10 cellular contexts compared by ENCODE assay signal in the genomic region with DNA sequence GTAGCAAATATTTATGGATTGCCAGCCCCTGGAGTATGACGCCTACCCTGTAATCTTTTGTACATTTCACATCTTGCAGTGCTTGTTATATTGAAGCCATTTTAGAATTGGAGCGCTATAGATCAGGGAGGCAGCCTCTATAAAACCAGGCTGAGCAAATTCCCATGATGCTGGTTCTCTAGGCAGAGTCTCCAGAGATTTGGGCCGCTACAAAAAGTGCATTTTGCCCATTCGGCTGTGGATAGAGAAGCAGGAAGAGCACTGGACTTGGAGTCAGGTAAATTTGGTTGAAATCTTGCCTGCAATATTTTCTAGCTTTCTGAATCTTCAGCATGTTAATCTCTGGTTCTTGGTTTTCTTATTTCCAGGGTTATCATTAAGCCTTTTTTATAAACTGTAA. TPM values are rescaled to one million over a fixed set of nuclear protein-coding genes. Genes with fewer than 3 reads are reported as not detected.
DNase-seq lines count a peak whose midpoint lies in the region; ATAC-seq and TF ChIP-seq lines count a peak whose summit lies in the region.
"Had no signal": no experiment of that assay in that cellular context is flagged by ENCODE, and none has a peak within 500 bp of the region (broad histone marks: within the 10 kb centered on the region; RNA-seq: fewer than 3 reads in every experiment).

No MANE protein-coding gene starts in this region.

- no peak overlapping the region for H3K56ac ChIP-seq in IMR-90 (ENCODE audit: extremely low read depth, insufficient read depth, low read length)

- no TSS peak for BruUV-seq in IMR-90 (replicated peaks; lab: Mats Ljungman, UMichigan)
- BruUV-seq in MCF 10A (replicated peaks; lab: Mats Ljungman, UMichigan) = no TSS peak

- peak overlapping the region; percentile 85 for H3K4me3 ChIP-seq in AG10803 (ENCODE audit: low read length)
- peak overlapping the region; percentile 79; the same call in 1 of the 2 replicates for H3K4me3 ChIP-seq in IMR-90 (ENCODE audit: insufficient read depth, low read depth, low read length)
- H3K4me3 ChIP-seq in muscle layer of duodenum (ENCODE audit: low read depth in 1 of 2, low read length in 2 of 2) = peak overlapping the region; percentile 87 to 96
- no peak overlapping the region for H3K4me3 ChIP-seq in lower leg skin (ENCODE audit: low read depth, poor library complexity, severe bottlenecking)

- H4K8ac ChIP-seq in IMR-90 (ENCODE audit: low read depth in 2 of 2, low read length in 2 of 2) = no peak overlapping the region

- H3K9me3 ChIP-seq in IMR-90 (ENCODE audit: control insufficient read depth, insufficient read depth, low read length) (no peaks in the 10 kb centered on the region), muscle layer of duodenum (ENCODE audit: control insufficient read depth in 1 of 2, low read length in 2 of 2) (no peaks in the 10 kb centered on the region)

- H3K27me3 ChIP-seq in IMR-90 (ENCODE audit: control insufficient read depth, insufficient read depth, low read length) = no peaks in the 10 kb centered on the region
- H3K27me3 ChIP-seq in muscle layer of duodenum (ENCODE audit: low read depth, low read length) = no peaks in the 10 kb centered on the region

- DNase-seq in AG10803 (ENCODE audit: low read depth) (no peak), IMR-90 (no peak), MCF 10A (ENCODE audit: unreplicated experiment) (no peak), lower leg skin (ENCODE audit: low spot score in 2 of 2) (no peak), iPS-NIHi7 (ENCODE audit: extremely low spot score) (no peak)
- DNase-seq: caudate nucleus, SHP77 treated with DMSO at 0.1 percent for 48 hours had no signal

- 0 out of 2 replicates have a peak overlapping the region, but pooled peaks have one; percentile 69 for H3K23ac ChIP-seq in IMR-90 (ENCODE audit: low read depth, low read length)

- no peak for TF ChIP-seq POLR2A in IMR-90 (IDR thresholded peaks at IDR 0.05; ENCODE audit: low read depth, low read length)
- no peak for TF ChIP-seq POLR2A in lower leg skin (IDR thresholded peaks at IDR 0.05)

- no peaks in the 10 kb centered on the region for H3K27me3 Mint-ChIP-seq in MCF 10A (ENCODE audit: insufficient read depth, unreplicated experiment)

- WGBS in IMR-90 (ENCODE audit: extremely low coverage in 2 of 2, insufficient read length in 1 of 2), 2 experiments = no CpG with 5 or more reads among the region's 4 CpGs
- WGBS in lower leg skin, 2 donors = 33 to 50% methylated on average over 4 of the region's 4 CpGs

- peak overlapping the region; percentile 95 for H3K4me3 Mint-ChIP-seq in MCF 10A (ENCODE audit: unreplicated experiment)

- H3K27ac Mint-ChIP-seq in MCF 10A (ENCODE audit: low read depth, unreplicated experiment) = no peak overlapping the region

- H4K20me1 ChIP-seq in IMR-90 (ENCODE audit: insufficient read depth, low read length) = peaks cover 65% of the 10 kb centered on the region

- dilution Hi-C loops in IMR-90 (cut with HindIII; ENCODE audit: low sequenced_read_pairs, unreplicated experiment) = no loop called here

- no peak overlapping the region for H4K91ac ChIP-seq in IMR-90 (ENCODE audit: insufficient read depth, low read depth, low read length)

- in situ Hi-C loops in IMR-90 (cut with MboI; ENCODE audit: low sequenced_read_pairs) = no loop called here

- ATAC-seq in IMR-90 (ENCODE audit: low read depth) (no peak), GM21447 (IDR thresholded peaks at IDR 0.05; ENCODE audit: unreplicated experiment) (no peak), HG03108 (IDR thresholded peaks at IDR 0.05; ENCODE audit: unreplicated experiment) (no peak)

- no peak for TF ChIP-seq RAD21 in IMR-90 (IDR thresholded peaks at IDR 0.05; ENCODE audit: low read length)

- no peak overlapping the region for H3K14ac ChIP-seq in IMR-90 (replicated peaks; ENCODE audit: low read depth, low read length)

- TF ChIP-seq CTCF in AG10803 (conservative IDR thresholded peaks at IDR 0.05; ENCODE audit: low read length) (no peak), IMR-90 (conservative IDR thresholded peaks at IDR 0.05; ENCODE audit: low read depth, low read length) (no peak), MCF 10A (IDR thresholded peaks at IDR 0.05; ENCODE audit: unreplicated experiment) (no peak), lower leg skin (IDR thresholded peaks at IDR 0.05) (no peak)

- H3K79me1 ChIP-seq in IMR-90 (ENCODE audit: low read depth in 1 of 2, low read length in 2 of 2) = peaks cover 0 to 17% of the 10 kb centered on the region in 2 experiments; a peak in 2 of 4 replicates

- no peak overlapping the region for H2AFZ ChIP-seq in IMR-90 (replicated peaks; ENCODE audit: low read length, poor library complexity)

- no peak overlapping the region for H2AK5ac ChIP-seq in IMR-90 (ENCODE audit: low read depth, low read length)

- peak overlapping the region; percentile 100 for H3K4me2 ChIP-seq in IMR-90 (ENCODE audit: low read depth, low read length)

- no peaks in the 10 kb centered on the region for H3K9me1 ChIP-seq in IMR-90 (ENCODE audit: insufficient read depth, low read length)

- H3K4ac ChIP-seq in IMR-90 (ENCODE audit: low read depth, low read length) = no peak overlapping the region

- H2BK15ac ChIP-seq in IMR-90 (ENCODE audit: low read depth, low read length) = no peak overlapping the region

- no peak overlapping the region; the same call in 1 of the 2 replicates for H3K9ac ChIP-seq in IMR-90 (ENCODE audit: low read depth, low read length)

- no peak overlapping the region for H2BK5ac ChIP-seq in IMR-90 (ENCODE audit: low read depth, low read length, poor library complexity, severe bottlenecking)

- no peak overlapping the region for H4K5ac ChIP-seq in IMR-90 (ENCODE audit: low read depth, low read length)

- no peak overlapping the region for H3K18ac ChIP-seq in IMR-90 (ENCODE audit: low read depth, low read length)

- H3K36me3 ChIP-seq in IMR-90 (ENCODE audit: control insufficient read depth, insufficient read depth, low read length) (no peaks in the 10 kb centered on the region; the same call in 1 of the 2 replicates), muscle layer of duodenum (ENCODE audit: control insufficient read depth in 1 of 2, insufficient read depth in 2 of 2, low read length in 2 of 2) (no peaks in the 10 kb centered on the region)

- CTCF ChIA-PET in IMR-90 (lab: Yijun Ruan, JAX) (interaction anchor here (0.7 to 1.2 kb wide), 2 partner anchors 12 to 15 kb away, joined by 3 read pairs; no protein-coding TSS in a partner anchor), MCF 10A (lab: Yijun Ruan, JAX) (interaction anchor here (0.5 to 1.2 kb wide), 7 partner anchors 15 to 208 kb away, joined by 3 to 6 read pairs (median 3); a partner anchor contains a TSS)

- intact Hi-C loops in IMR-90 (cut with micrococcal nuclease) (loop anchor here (10.0 kb wide), 1 partner anchor 673 kb away; a partner anchor contains a TSS), MCF 10A (cut with micrococcal nuclease) (loop anchor here (5.0 kb wide), 1 partner anchor 405 kb away; no protein-coding TSS in a partner anchor), lower leg skin (cut with DNase I; ENCODE audit: low total_unique reads) (no loop called here)

- H3K4me1 ChIP-seq in IMR-90 (ENCODE audit: control insufficient read depth, insufficient read depth, low read length) (peaks cover 2% of the 10 kb centered on the region), muscle layer of duodenum (ENCODE audit: control insufficient read depth in 1 of 2, insufficient read depth in 2 of 2, low read length in 2 of 2) (peaks cover 28 to 37% of the 10 kb centered on the region in 2 donors)

- H2AK9ac ChIP-seq in IMR-90 (replicated peaks; ENCODE audit: low read depth, low read length, poor library complexity) = no peak overlapping the region

- no peaks in the 10 kb centered on the region for H3K9me3 Mint-ChIP-seq in MCF 10A (ENCODE audit: unreplicated experiment)

- H2BK20ac ChIP-seq in IMR-90 (ENCODE audit: low read depth, low read length) = no peak overlapping the region

- H3K36me3 Mint-ChIP-seq in MCF 10A (ENCODE audit: insufficient read depth, unreplicated experiment) = peaks cover 18% of the 10 kb centered on the region

- POLR2A ChIA-PET in IMR-90 (lab: Charles Lee; ENCODE audit: unreplicated experiment) (no interaction called here), MCF 10A (lab: Yijun Ruan, JAX) (interaction anchor here (0.6 to 3.2 kb wide), 9 partner anchors 13 to 1239 kb away, joined by 3 to 24 read pairs (median 6); a partner anchor contains a TSS)

- H3K27ac ChIP-seq in IMR-90 (ENCODE audit: insufficient read depth, low read length) (no peak overlapping the region), muscle layer of duodenum (ENCODE audit: low read length) (no peak overlapping the region)

- H2BK120ac ChIP-seq in IMR-90 (ENCODE audit: low read depth, low read length) = no peak overlapping the region

- peaks cover 23% of the 10 kb centered on the region for H3K4me1 Mint-ChIP-seq in MCF 10A (ENCODE audit: insufficient read depth, unreplicated experiment)

TF ChIP-seq in IMR-90, 13 proteins besides CTCF, POLR2A, EP300 and RAD21:
- TF ChIP-seq MAFK (IDR thresholded peaks at IDR 0.05; ENCODE audit: low read depth, low read length) (no peak), FOS (IDR thresholded peaks at IDR 0.05; ENCODE audit: low read depth, low read length) (no peak)
TF ChIP-seq in IMR-90: peak in this region for 0.

RNA-seq across cellular contexts. Expression of a gene that starts 2.0 kb away (rescaled TPM):
- total RNA-seq in IMR-90 (2012; rRNA removed) = 78.0 and 120 TPM in 2 replicates
- polyA plus RNA-seq in IMR-90 (2012; rRNA removed) = 94.7 and 102 TPM in 2 replicates
- 30.9 and 41.8 TPM in 2 replicates for polyA plus RNA-seq in IMR-90 (2012; cell fraction: cytosol; rRNA removed)
- polyA plus RNA-seq in IMR-90 (2012; cell fraction: nucleus; rRNA removed; ENCODE audit: low replicate concordance) = 13.4 and 58.2 TPM in 2 replicates
- 235 and 250 TPM in 2 replicates for total RNA-seq in MCF 10A (2022)
- total RNA-seq in lower leg skin = 100 to 1,000 TPM in 2 of 4 donors, 10 to 100 TPM in 2; 78.5 to 133 (median 105) TPM

RNA-seq across cellular contexts. Expression of a gene that starts 22.4 kb away (rescaled TPM):
- 4.7 and 6.1 TPM in 2 replicates for total RNA-seq in IMR-90 (2012; rRNA removed)
- polyA plus RNA-seq in IMR-90 (2012; rRNA removed) = 76.6 and 82.4 TPM in 2 replicates
- polyA plus RNA-seq in IMR-90 (2012; cell fraction: cytosol; rRNA removed) = 18.1 and 18.2 TPM in 2 replicates
- 901 and 1,315 TPM in 2 replicates for polyA plus RNA-seq in IMR-90 (2012; cell fraction: nucleus; rRNA removed; ENCODE audit: low replicate concordance)
- 150 and 182 TPM in 2 replicates for total RNA-seq in MCF 10A (2022)
- total RNA-seq in lower leg skin = 10 to 100 TPM in 2 of 4 donors, 1 to 10 TPM in 2; 7.0 to 30.2 (median 9.6) TPM
